Comparison of ENCODE assay signal across 8 cellular contexts in genomic region chr14:55807059-55807499, GRCh38.
DNase-seq lines count a peak whose midpoint lies in the region; ATAC-seq, FAIRE-seq and TF ChIP-seq lines count a peak whose summit lies in the region.

No MANE protein-coding gene starts in this region.

- TF ChIP-seq CTCF in D721Med (IDR thresholded peaks at IDR 0.05; ENCODE audit: insufficient read depth, missing control alignments), result no peak

- peak; percentile 56 for ATAC-seq in GM18520 (IDR thresholded peaks at IDR 0.05; ENCODE audit: unreplicated experiment)

- peak; percentile 79 for DNase-seq in HPDE6-E6E7 (ENCODE audit: extremely low spot score)
- peak; percentile 58 for DNase-seq in T-helper 22 cell (ENCODE audit: low read depth)
- peak; percentile 85 for DNase-seq in astrocyte of the hippocampus (ENCODE audit: low read depth, low spot score)
- peak; percentile 59 for DNase-seq in kidney glomerular epithelial cell (lab: John Stamatoyannopoulos, UW)
- DNase-seq in stimulated activated CD8-positive, alpha-beta memory T cell treated with anti-CD3 and anti-CD28 coated beads, Interleukin-12 subunit alpha, Interleukin-12 subunit beta, amount 100 ng/mL, for 4 hours (ENCODE audit: low read depth), result peak; percentile 42
- DNase-seq in D721Med (ENCODE audit: insufficient read length, low spot score), result no peak
- no peak for DNase-seq in HuH-7 (ENCODE audit: low spot score)

- FAIRE-seq in D721Med (lab: Jason Lieb, UNC), result no peak

Comparison
In these comparisons a context has a peak if more than half of its experiments do, and no peak if none do; other contexts are left out.
1. DNase-seq: peak in HPDE6-E6E7 (single experiment), T-helper 22 cell (single experiment), astrocyte of the hippocampus (single experiment), kidney glomerular epithelial cell (single experiment) and stimulated activated CD8-positive, alpha-beta memory T cell treated with anti-CD3 and anti-CD28 coated beads, Interleukin-12 subunit alpha, Interleukin-12 subunit beta, amount 100 ng/mL, for 4 hours (single experiment); none in D721Med (single experiment) and HuH-7 (single experiment).